12 cellular contexts compared by ENCODE assay signal in genomic region chr12:108594-108993, GRCh38. TPM values are rescaled to one million over a fixed set of nuclear protein-coding genes. Genes with fewer than 3 reads are reported as not detected.
DNase-seq lines count a peak whose midpoint lies in the region; FAIRE-seq and TF ChIP-seq lines count a peak whose summit lies in the region.
"Had no signal": no experiment of that assay in that cellular context is flagged by ENCODE, and none has a peak within 500 bp of the region (broad histone marks: within the 10 kb centered on the region; RNA-seq: fewer than 3 reads in every experiment).

No MANE protein-coding gene starts in this region.

- no peak overlapping the region for H4K91ac ChIP-seq in H9 (ENCODE audit: insufficient read length, low read depth, low read length)

- H3K4me1 Mint-ChIP-seq in H9 = peaks cover 49 to 56% of the 10 kb centered on the region in 2 experiments

- no peak overlapping the region for H4K5ac ChIP-seq in H9 (ENCODE audit: insufficient read length, low read depth, low read length)

- H3K9me3 ChIP-seq in Loucy (ENCODE audit: insufficient read depth, low read depth, low read length) (no peaks in the 10 kb centered on the region), osteoblast (ENCODE audit: low read depth, low read length) (no peaks in the 10 kb centered on the region), uterus (no peaks in the 10 kb centered on the region), H9 (ENCODE audit: control insufficient read depth, low read depth, low read length) (no peaks in the 10 kb centered on the region), kidney (ENCODE audit: control insufficient read depth in 1 of 2, low read length in 2 of 2) (no peaks in the 10 kb centered on the region)

- H2AFZ ChIP-seq in Loucy (ENCODE audit: low read length) = no peak overlapping the region
- H2AFZ ChIP-seq in osteoblast (ENCODE audit: low read length) = no peak overlapping the region
- H2AFZ ChIP-seq in H9 (ENCODE audit: low read length) = no peak overlapping the region

- H3K36me3 ChIP-seq in Loucy (ENCODE audit: insufficient read depth, low read length) (no peaks in the 10 kb centered on the region), osteoblast (ENCODE audit: insufficient read depth, low read length) (no peaks in the 10 kb centered on the region), uterus (no peaks in the 10 kb centered on the region), kidney (ENCODE audit: control insufficient read depth in 1 of 2, insufficient read depth in 2 of 2, low read length in 2 of 2) (no peaks in the 10 kb centered on the region)

- no peaks in the 10 kb centered on the region for H3K9me3 Mint-ChIP-seq in H9

- H4K20me1 ChIP-seq in Loucy (ENCODE audit: insufficient read depth, low read length, poor library complexity, severe bottlenecking) (no peaks in the 10 kb centered on the region), osteoblast (ENCODE audit: insufficient read depth, low read length) (no peaks in the 10 kb centered on the region), H9 (ENCODE audit: control insufficient read depth, insufficient read depth, insufficient read length) (no peaks in the 10 kb centered on the region)

- in situ Hi-C loops in KBM-7 (cut with MboI; ENCODE audit: low pct_unique_long_range_greater_than_20kb, low sequenced_read_pairs) = no loop called here

- peaks cover 79% of the 10 kb centered on the region for H3K4me1 ChIP-seq in Loucy (ENCODE audit: insufficient read depth, low read length, poor library complexity, severe bottlenecking)
- H3K4me1 ChIP-seq in osteoblast (ENCODE audit: insufficient read depth, low read length) = no peaks in the 10 kb centered on the region
- no peaks in the 10 kb centered on the region for H3K4me1 ChIP-seq in uterus
- peaks cover 9% of the 10 kb centered on the region; the same call in 1 of the 2 replicates for H3K4me1 ChIP-seq in H9 (ENCODE audit: insufficient read depth, low read length)
- H3K4me1 ChIP-seq in kidney (ENCODE audit: control insufficient read depth in 1 of 2, insufficient read depth in 1 of 2, low read depth in 1 of 2, low read length in 2 of 2) = peaks cover 0 to 2% of the 10 kb centered on the region in 2 donors

- no peak overlapping the region for H2AK5ac ChIP-seq in H9 (ENCODE audit: insufficient read length, low read length)

- H3K36me3 Mint-ChIP-seq in H9 (ENCODE audit: insufficient read depth in 1 of 3, low read depth in 3 of 3) = no peaks in the 10 kb centered on the region

- H3K9ac ChIP-seq in Loucy (ENCODE audit: low read depth, low read length, poor library complexity, severe bottlenecking) (peak overlapping the region; percentile 70), H9 (ENCODE audit: extremely low read depth, insufficient read length, low read length) (no peak overlapping the region), kidney (ENCODE audit: low read length in 2 of 2) (no peak overlapping the region)

- peak overlapping the region; percentile 63 for H3K4me2 ChIP-seq in Loucy (ENCODE audit: low read depth, low read length, poor library complexity, severe bottlenecking)
- no peak overlapping the region for H3K4me2 ChIP-seq in osteoblast (ENCODE audit: insufficient read depth, low read length)
- no peak overlapping the region for H3K4me2 ChIP-seq in H9 (ENCODE audit: insufficient read depth, insufficient read length, low read length)

- intact Hi-C loops in uterus (cut with DNase I; ENCODE audit: low total_unique reads) (no loop called here), kidney (cut with DNase I) (no loop called here)

- peaks cover 4% of the 10 kb centered on the region; the same call in 1 of the 2 replicates for H3F3A ChIP-seq in Loucy (ENCODE audit: low read depth)

- H3K4me3 ChIP-seq in Loucy (ENCODE audit: low read length, poor library complexity, severe bottlenecking) (peak overlapping the region; percentile 57), osteoblast (ENCODE audit: insufficient read depth, low read length) (no peak overlapping the region), uterus (no peak overlapping the region), kidney (ENCODE audit: low read length in 2 of 2) (no peak overlapping the region)
- H3K4me3 ChIP-seq: coronary artery had no signal

- no peak overlapping the region for H2BK12ac ChIP-seq in H9 (ENCODE audit: insufficient read length, low read depth, low read length)

- H3K79me1 ChIP-seq in H9 (ENCODE audit: insufficient read depth, low read depth, low read length, poor library complexity, severe bottlenecking) = no peaks in the 10 kb centered on the region

- H2BK5ac ChIP-seq in H9 (ENCODE audit: insufficient read length, low read length) = no peak overlapping the region

- no peak overlapping the region for H2BK120ac ChIP-seq in H9 (ENCODE audit: low read depth, low read length, poor library complexity, severe bottlenecking)

- H3K27ac ChIP-seq in osteoblast (ENCODE audit: low read depth, low read length) (no peak overlapping the region), uterus (no peak overlapping the region), H9 (ENCODE audit: insufficient read length, low read depth, low read length) (no peak overlapping the region), kidney (ENCODE audit: low read depth in 2 of 2, low read length in 2 of 2) (no peak overlapping the region)
- H3K27ac ChIP-seq: coronary artery had no signal

- no peaks in the 10 kb centered on the region for H3K9me2 ChIP-seq in Loucy (replicated peaks; ENCODE audit: low read depth, low read length)

- H2BK15ac ChIP-seq in H9 (ENCODE audit: low read depth, low read length) = no peak overlapping the region

- no peak overlapping the region for H3K18ac ChIP-seq in H9 (ENCODE audit: insufficient read length, low read depth, low read length)

- no peak for TF ChIP-seq POLR2A in uterus (IDR thresholded peaks at IDR 0.05)

- H2BK20ac ChIP-seq in H9 (ENCODE audit: low read depth, low read length, poor library complexity, severe bottlenecking) = no peak overlapping the region

- no peak overlapping the region for H3K4ac ChIP-seq in H9 (ENCODE audit: low read depth, low read length)

- FAIRE-seq in kidney (lab: Jason Lieb, UNC) = no peak

- peak; percentile 90 for DNase-seq in DMS53 (lab: John Stamatoyannopoulos, UW)
- peak; percentile 16 for DNase-seq in astrocyte of the hippocampus (ENCODE audit: low read depth, low spot score)
- peak; percentile 49 for DNase-seq in osteoblast (ENCODE audit: insufficient read length, low spot score, missing footprints)
- no peak for DNase-seq in uterus
- no peak for DNase-seq in KBM-7
- no peak for DNase-seq in H9
- no peak for DNase-seq in kidney
- DNase-seq: activated naive CD4-positive, alpha-beta T cell treated with anti-CD3 and anti-CD28 coated beads, Interleukin-2, amount 50 U/mL, for 16 hours; NCI-H82 had no signal

- WGBS in H9 (ENCODE audit: extremely low coverage, insufficient read length, low lambda C conversion rate) = no CpG with 5 or more reads among the region's 9 CpGs

- H4K8ac ChIP-seq in H9 (replicated peaks; ENCODE audit: insufficient read length, low read depth, low read length) = no peak overlapping the region

- no peaks in the 10 kb centered on the region for H3K27me3 Mint-ChIP-seq in H9 (ENCODE audit: low read depth)

- H3K27ac Mint-ChIP-seq in H9 = no peak overlapping the region

- no peak overlapping the region for H3K56ac ChIP-seq in H9 (ENCODE audit: insufficient read length, low read depth, low read length)

- no peaks in the 10 kb centered on the region for H3K27me3 ChIP-seq in Loucy (ENCODE audit: insufficient read depth, low read length, poor library complexity, severe bottlenecking)
- H3K27me3 ChIP-seq in osteoblast (ENCODE audit: insufficient read depth, low read length) = peaks cover 43% of the 10 kb centered on the region
- no peaks in the 10 kb centered on the region for H3K27me3 ChIP-seq in uterus
- no peaks in the 10 kb centered on the region for H3K27me3 ChIP-seq in H9 (ENCODE audit: insufficient read depth, low read length)

- H3K79me2 ChIP-seq in Loucy (ENCODE audit: insufficient read depth, low read length) (no peaks in the 10 kb centered on the region), osteoblast (ENCODE audit: insufficient read depth, low read length) (no peaks in the 10 kb centered on the region), H9 (ENCODE audit: insufficient read depth, low read length) (no peaks in the 10 kb centered on the region)

- no peak overlapping the region for H3K4me3 Mint-ChIP-seq in H9

- no peak for TF ChIP-seq CTCF in Loucy (conservative IDR thresholded peaks at IDR 0.05; ENCODE audit: low read length)
- no peak for TF ChIP-seq CTCF in osteoblast (IDR thresholded peaks at IDR 0.05; ENCODE audit: extremely low read depth, low read depth, low read length)
- no peak for TF ChIP-seq CTCF in uterus (IDR thresholded peaks at IDR 0.05)
- no peak for TF ChIP-seq CTCF in H9 (conservative IDR thresholded peaks at IDR 0.05)
- TF ChIP-seq CTCF in kidney (IDR thresholded peaks at IDR 0.05; ENCODE audit: borderline replicate concordance, extremely low read depth, insufficient read depth) = no peak

- no peak overlapping the region for H3T11ph ChIP-seq in H9 (ENCODE audit: low read length)

- H3K23me2 ChIP-seq in H9 (ENCODE audit: insufficient read length, low read depth, low read length, poor library complexity, severe bottlenecking) = no peaks in the 10 kb centered on the region

- no peak overlapping the region; the same call in 1 of the 2 replicates for H3K14ac ChIP-seq in H9 (ENCODE audit: insufficient read depth, low read length)

- no peak overlapping the region for H3K23ac ChIP-seq in H9 (ENCODE audit: insufficient read length, low read depth, low read length)

RNA-seq across cellular contexts. Expression of gene IQSEC3, which starts 42.0 kb away (rescaled TPM):
- total RNA-seq in osteoblast (0.36 TPM in 1 of 2 replicates, not detected in the other), uterus (1 to 10 TPM in 2 of 4 donors, under 1 TPM in 2; under 0.01 to 2.9 (median 1.3) TPM), H9 (2021) (0.50 and 0.55 TPM in 2 replicates), kidney (1.4 TPM)
- polyA plus RNA-seq in kidney (ENCODE audit: insufficient read depth, low read depth, low replicate concordance) = 6.9 TPM
- total RNA-seq: mammary epithelial cell had no signal
- polyA plus RNA-seq: mammary epithelial cell had no signal

Comparison
In these comparisons a context has a peak if more than half of its experiments do, and no peak if none do; other contexts are left out.
1. DNase-seq: peak in DMS53 (single experiment), astrocyte of the hippocampus (single experiment) and osteoblast (single experiment); none in uterus (0 of 2), KBM-7 (single experiment), H9 (single experiment) and kidney (single experiment).